ENCODE assay signal across 25 cellular contexts in the genomic region with DNA sequence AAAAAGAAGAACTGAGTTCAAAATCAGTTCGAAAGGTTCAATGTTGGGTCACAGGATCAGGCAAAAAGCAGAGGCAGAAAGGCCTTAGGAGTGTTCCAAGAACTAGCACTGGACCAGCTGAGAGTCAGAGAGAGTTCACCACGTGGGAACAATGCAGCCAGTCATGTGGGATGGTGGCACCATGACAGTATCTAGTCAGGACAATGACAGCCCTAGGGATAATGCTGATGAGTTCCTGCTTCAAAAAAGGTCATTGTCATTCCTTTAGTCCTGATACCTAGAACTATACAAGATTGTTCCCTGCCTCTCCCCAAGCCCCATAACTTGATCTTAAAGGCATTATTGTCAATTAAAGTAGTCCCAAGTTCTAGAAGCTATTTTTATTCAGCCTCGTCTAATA. TPM values are rescaled to one million over a fixed set of nuclear protein-coding genes. Genes with fewer than 3 reads are reported as not detected.
"Had no signal": no experiment of that assay in that cellular context is flagged by ENCODE, and none has a peak within 500 bp of the region (broad histone marks: within the 10 kb centered on the region; RNA-seq: fewer than 3 reads in every experiment).

No MANE protein-coding gene starts in this region.

RNA-seq across cellular contexts. Expression of a gene that starts 39.4 kb away (rescaled TPM):
- total RNA-seq: activated CD4-positive, alpha-beta memory T cell treated with anti-CD3 and anti-CD28 coated beads for 36 hours; activated CD8-positive, alpha-beta memory T cell treated with anti-CD3 and anti-CD28 coated beads for 36 hours; activated naive CD4-positive, alpha-beta T cell treated with anti-CD3 and anti-CD28 coated beads for 36 hours; activated naive CD8-positive, alpha-beta T cell treated with anti-CD3 and anti-CD28 coated beads for 36 hours; activated T-helper 1 cell treated with anti-CD3 and anti-CD28 coated beads, Interleukin-12 subunit alpha, Interleukin-12 subunit beta, Interleukin-2, Interleukin-4 antibody, amounts not matched to agents 30 ng/mL and 10 ng/mL and 1 ng/mL, durations not matched to agents 14 hours and 24 hours and 36 hours; body of pancreas; cardiac muscle cell; colonic mucosa; foreskin keratinocyte; kidney; left colon; mucosa of descending colon; myocyte; natural killer cell treated with Interleukin-12 subunit alpha and Interleukin-12 subunit beta and Interleukin-15 and Interleukin-18, amount 100 ng/mL, for 72 hours; ureter had no signal
- polyA plus RNA-seq: cardiac muscle cell, foreskin keratinocyte had no signal

RNA-seq across cellular contexts. Expression of a gene that starts 51.8 kb away (rescaled TPM):
- total RNA-seq: activated CD4-positive, alpha-beta memory T cell treated with anti-CD3 and anti-CD28 coated beads for 36 hours; activated CD8-positive, alpha-beta memory T cell treated with anti-CD3 and anti-CD28 coated beads for 36 hours; activated naive CD4-positive, alpha-beta T cell treated with anti-CD3 and anti-CD28 coated beads for 36 hours; activated naive CD8-positive, alpha-beta T cell treated with anti-CD3 and anti-CD28 coated beads for 36 hours; activated T-helper 1 cell treated with anti-CD3 and anti-CD28 coated beads, Interleukin-12 subunit alpha, Interleukin-12 subunit beta, Interleukin-2, Interleukin-4 antibody, amounts not matched to agents 30 ng/mL and 10 ng/mL and 1 ng/mL, durations not matched to agents 14 hours and 24 hours and 36 hours; adrenal gland; aorta; body of pancreas; cardiac muscle cell; colonic mucosa; dermis microvascular lymphatic vessel endothelial cell; foreskin keratinocyte; kidney; left colon; lower leg skin; mesenteric fat pad; mucosa of descending colon; myocyte; natural killer cell treated with Interleukin-12 subunit alpha and Interleukin-12 subunit beta and Interleukin-15 and Interleukin-18, amount 100 ng/mL, for 72 hours; omental fat pad; progenitor cell of endocrine pancreas; sigmoid colon; ureter had no signal
- polyA plus RNA-seq: adrenal gland, aorta, cardiac muscle cell, esophagus, foreskin keratinocyte, sigmoid colon, small intestine had no signal
